ENCODE assay signal across 8 cellular contexts in the genomic region with DNA sequence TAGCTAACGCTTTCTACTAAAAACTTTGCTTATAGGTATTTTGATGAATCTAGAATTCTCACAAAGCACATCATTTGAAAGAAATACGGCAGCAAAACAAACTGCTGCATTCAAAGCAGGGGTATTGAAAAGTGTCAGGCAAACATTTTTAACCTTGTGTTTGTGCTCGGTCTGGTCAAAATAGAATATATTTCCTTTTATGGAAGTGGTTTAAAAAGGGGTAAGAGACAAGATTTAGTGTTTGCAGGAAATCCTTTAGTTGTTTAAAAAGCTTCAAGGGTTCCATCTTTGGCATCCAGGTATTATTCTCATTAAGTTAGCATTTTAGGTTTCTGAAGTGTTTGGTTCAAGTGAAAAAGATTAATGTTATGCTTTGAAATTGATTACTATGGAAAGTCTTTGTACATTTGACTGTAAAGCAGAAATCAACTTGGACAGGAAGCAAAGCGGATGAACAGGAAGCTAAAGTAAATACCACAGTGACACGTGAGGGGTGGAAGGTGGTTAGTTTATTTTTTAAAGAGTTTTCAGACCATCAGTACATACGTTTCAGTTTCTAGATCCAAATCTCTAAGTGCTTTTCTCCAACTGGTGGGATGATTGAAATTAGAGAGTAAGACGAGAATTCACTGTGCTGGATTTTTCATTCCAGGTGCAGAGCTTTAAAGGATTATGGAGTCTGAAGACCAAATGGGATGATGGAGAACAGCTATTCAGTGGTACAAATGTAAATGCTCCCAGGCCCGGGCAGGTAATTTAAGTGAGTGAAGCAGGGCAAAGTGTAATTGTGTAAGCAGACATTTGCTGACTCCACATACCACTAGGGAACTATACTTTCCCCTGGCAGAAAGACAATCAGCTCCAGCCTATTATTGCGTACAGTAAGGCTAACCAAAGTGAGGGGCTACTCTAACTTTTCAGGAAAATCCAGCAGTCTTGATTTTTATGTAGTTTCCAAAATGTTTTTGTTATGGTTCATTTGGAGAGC.
A peak's percentile ranks its signal among the peaks of the same experiment; 100 is the strongest.
DNase-seq lines count a peak whose midpoint lies in the region; ATAC-seq and TF ChIP-seq lines count a peak whose summit lies in the region.

No MANE protein-coding gene starts in this region.

- no peaks in the 10 kb centered on the region for H4K20me1 ChIP-seq in GM23248 (ENCODE audit: insufficient read depth)

- no peaks in the 10 kb centered on the region for H3K79me2 ChIP-seq in GM23248 (ENCODE audit: insufficient read depth)

- no peak overlapping the region for H3K4me3 ChIP-seq in GM23248
- H3K4me3 ChIP-seq in lower lobe of right lung = no peak overlapping the region

- H3K36me3 ChIP-seq in GM23248 (ENCODE audit: low read depth) = no peaks in the 10 kb centered on the region
- H3K36me3 ChIP-seq in lower lobe of right lung = no peaks in the 10 kb centered on the region

- H3K4me1 ChIP-seq in GM23248 (ENCODE audit: insufficient read depth) (peaks cover 20% of the 10 kb centered on the region), lower lobe of right lung (peaks cover 27% of the 10 kb centered on the region)

- H3K9ac ChIP-seq in GM23248 = no peak overlapping the region

- no peak for TF ChIP-seq CTCF in lower lobe of right lung (IDR thresholded peaks at IDR 0.05)

- 71 to 75% methylated on average over 9 of the region's 9 CpGs for WGBS in GM23248 (ENCODE audit: low coverage in 1 of 2, low lambda C conversion rate in 2 of 2, missing lambda C conversion rate in 2 of 2), 2 experiments

- ATAC-seq in GM18861 (IDR thresholded peaks at IDR 0.05; ENCODE audit: unreplicated experiment) (peak; percentile 93), lower lobe of right lung (peak in 1 of 2 donors; percentile 42)

- in situ Hi-C loops in GM23248 (cut with MboI) = no loop called here

- no peak overlapping the region for H3K27ac ChIP-seq in GM23248
- peak overlapping the region; percentile 42 for H3K27ac ChIP-seq in lower lobe of right lung
- H3K27ac ChIP-seq in caudate nucleus (ENCODE audit: low read depth, low read length) = no peak overlapping the region

- no peak for DNase-seq in GM23248
- DNase-seq in NAMALWA (ENCODE audit: low spot score) = peak; percentile 52
- no peak for DNase-seq in lower lobe of right lung
- no peak for DNase-seq in NCI-H146 treated with DMSO at 0.1 percent for 48 hours (lab: John Stamatoyannopoulos, UW; ENCODE audit: unreplicated experiment)
- DNase-seq in T-helper 9 cell = no peak
- no peak for DNase-seq in activated CD4-positive, alpha-beta T cell treated with anti-CD3 and anti-CD28 coated beads, Interleukin-2, amount 50 U/mL, for 4 hours
- no peak for DNase-seq in caudate nucleus (lab: John Stamatoyannopoulos, UW)

- peaks cover 10% of the 10 kb centered on the region for H3F3A ChIP-seq in GM23248 (ENCODE audit: insufficient read depth)

- intact Hi-C loops in lower lobe of right lung (cut with DNase I) = no loop called here

- H2AFZ ChIP-seq in GM23248 = peak overlapping the region; percentile 8; the same call in 1 of the 2 replicates

- H3K9me2 ChIP-seq in GM23248 (ENCODE audit: insufficient read depth) = no peaks in the 10 kb centered on the region

- no peaks in the 10 kb centered on the region for H3K9me3 ChIP-seq in GM23248 (ENCODE audit: low read depth)
- H3K9me3 ChIP-seq in lower lobe of right lung = no peaks in the 10 kb centered on the region

- no peak overlapping the region for H3K4me2 ChIP-seq in GM23248 (ENCODE audit: unreplicated experiment)

- H3K27me3 ChIP-seq in GM23248 (replicated peaks; ENCODE audit: insufficient read depth) (no peaks in the 10 kb centered on the region), lower lobe of right lung (ENCODE audit: low read depth) (no peaks in the 10 kb centered on the region)
